In genomic region chr20:59603176-59603575, GRCh38 we compare ENCODE assay signal across 26 cellular contexts. TPM values are rescaled to one million over a fixed set of nuclear protein-coding genes. Genes with fewer than 3 reads are reported as not detected.
"Had no signal": no experiment of that assay in that cellular context is flagged by ENCODE, and none has a peak within 500 bp of the region (broad histone marks: within the 10 kb centered on the region; RNA-seq: fewer than 3 reads in every experiment).

No MANE protein-coding gene starts in this region.

- H3K4me3 ChIP-seq: ascending aorta, heart left ventricle, left ventricle myocardium inferior, ovary, psoas muscle, sigmoid colon, tibial artery, upper lobe of right lung had no signal

- ATAC-seq: activated naive CD4-positive, alpha-beta T cell treated with anti-CD3 and anti-CD28 coated beads, Interleukin-2, amount 50 U/mL, for 72 hours; activated T-cell treated with anti-CD3 and anti-CD28 coated beads, Interleukin-2, amount 50 U/mL, for 72 hours; esophagus mucosa; heart left ventricle; psoas muscle; stimulated activated effector memory CD8-positive, alpha-beta T cell treated with anti-CD3 and anti-CD28 coated beads, Interleukin-12 subunit alpha, Interleukin-12 subunit beta, amount 100 ng/mL, for 72 hours; stimulated activated naive CD8-positive, alpha-beta T cell treated with anti-CD3 and anti-CD28 coated beads, Interleukin-15, amount 100 ng/mL, for 72 hours; T-helper 17 cell; upper lobe of right lung had no signal

- H3K4me1 ChIP-seq: psoas muscle, upper lobe of right lung had no signal

- H3K27ac ChIP-seq: ascending aorta, brain microvascular endothelial cell, heart left ventricle, left ventricle myocardium inferior, ovary, psoas muscle, sigmoid colon, tibial artery, upper lobe of right lung had no signal

- H3K4me1 Mint-ChIP-seq: endodermal cell, WTC11 had no signal

- DNase-seq: activated CD4-positive, alpha-beta T cell treated with anti-CD3 and anti-CD28 coated beads for 1 hour; activated naive CD4-positive, alpha-beta T cell; activated T-cell treated with anti-CD3 and anti-CD28 coated beads for 4 hours; activated T-cell treated with anti-CD3 and anti-CD28 coated beads, Interleukin-2, amount 50 U/mL, for 72 hours; brain microvascular endothelial cell; foreskin fibroblast; left ventricle myocardium inferior; naive B cell; nephron progenitor cell; ovary; psoas muscle; sigmoid colon; small intestine; stimulated activated CD4-positive, alpha-beta T cell treated with anti-CD3 and anti-CD28 coated beads, Interleukin-4, amount 100 ng/mL, for 24 hours; stimulated activated naive CD8-positive, alpha-beta T cell treated with anti-CD3 and anti-CD28 coated beads, Interleukin-15, amount 100 ng/mL, for 72 hours; T-helper 17 cell; tibial artery; upper lobe of right lung had no signal

- H3K36me3 ChIP-seq: ascending aorta, brain microvascular endothelial cell, heart left ventricle, left ventricle myocardium inferior, ovary, sigmoid colon, tibial artery, upper lobe of right lung had no signal

- H3K36me3 Mint-ChIP-seq: activated naive CD4-positive, alpha-beta T cell treated with anti-CD3 and anti-CD28 coated beads, Interleukin-2, amount 50 U/mL, for 72 hours; naive B cell; stimulated activated effector memory CD8-positive, alpha-beta T cell treated with anti-CD3 and anti-CD28 coated beads, Interleukin-12 subunit alpha, Interleukin-12 subunit beta, amount 100 ng/mL, for 72 hours; WTC11 had no signal

- H3K27me3 ChIP-seq: ovary had no signal

- H3K27ac Mint-ChIP-seq: activated naive CD4-positive, alpha-beta T cell treated with anti-CD3 and anti-CD28 coated beads, Interleukin-2, amount 50 U/mL, for 72 hours; activated T-cell treated with anti-CD3 and anti-CD28 coated beads, Interleukin-2, amount 50 U/mL, for 72 hours; endodermal cell; naive B cell; nephron progenitor cell; stimulated activated effector memory CD8-positive, alpha-beta T cell treated with anti-CD3 and anti-CD28 coated beads, Interleukin-12 subunit alpha, Interleukin-12 subunit beta, amount 100 ng/mL, for 72 hours; stimulated activated naive CD8-positive, alpha-beta T cell treated with anti-CD3 and anti-CD28 coated beads, Interleukin-15, amount 100 ng/mL, for 72 hours; T-helper 17 cell; WTC11 had no signal

- H3K4me3 Mint-ChIP-seq: activated T-cell treated with anti-CD3 and anti-CD28 coated beads, Interleukin-2, amount 50 U/mL, for 72 hours; endodermal cell; naive B cell; nephron progenitor cell; stimulated activated effector memory CD8-positive, alpha-beta T cell treated with anti-CD3 and anti-CD28 coated beads, Interleukin-12 subunit alpha, Interleukin-12 subunit beta, amount 100 ng/mL, for 72 hours; stimulated activated naive CD8-positive, alpha-beta T cell treated with anti-CD3 and anti-CD28 coated beads, Interleukin-15, amount 100 ng/mL, for 72 hours; T-helper 17 cell; WTC11 had no signal

- H3K9me3 ChIP-seq: ascending aorta, heart left ventricle, left ventricle myocardium inferior, ovary, psoas muscle, sigmoid colon, tibial artery, upper lobe of right lung had no signal

- H3K9me3 Mint-ChIP-seq: activated naive CD4-positive, alpha-beta T cell treated with anti-CD3 and anti-CD28 coated beads, Interleukin-2, amount 50 U/mL, for 72 hours; activated T-cell treated with anti-CD3 and anti-CD28 coated beads, Interleukin-2, amount 50 U/mL, for 72 hours; endodermal cell; stimulated activated effector memory CD8-positive, alpha-beta T cell treated with anti-CD3 and anti-CD28 coated beads, Interleukin-12 subunit alpha, Interleukin-12 subunit beta, amount 100 ng/mL, for 72 hours; stimulated activated naive CD8-positive, alpha-beta T cell treated with anti-CD3 and anti-CD28 coated beads, Interleukin-15, amount 100 ng/mL, for 72 hours; WTC11 had no signal

RNA-seq across cellular contexts. Expression of gene PHACTR3, which starts 1.2 kb away (rescaled TPM):
- total RNA-seq: activated naive CD4-positive, alpha-beta T cell treated with anti-CD3 and anti-CD28 coated beads, Interleukin-2, amount 50 U/mL, for 72 hours; activated T-cell treated with anti-CD3 and anti-CD28 coated beads, Interleukin-2, amount 50 U/mL, for 72 hours; ascending aorta; chondrocyte; esophagus mucosa had no signal
